9 cellular contexts compared by ENCODE assay signal in the genomic region with DNA sequence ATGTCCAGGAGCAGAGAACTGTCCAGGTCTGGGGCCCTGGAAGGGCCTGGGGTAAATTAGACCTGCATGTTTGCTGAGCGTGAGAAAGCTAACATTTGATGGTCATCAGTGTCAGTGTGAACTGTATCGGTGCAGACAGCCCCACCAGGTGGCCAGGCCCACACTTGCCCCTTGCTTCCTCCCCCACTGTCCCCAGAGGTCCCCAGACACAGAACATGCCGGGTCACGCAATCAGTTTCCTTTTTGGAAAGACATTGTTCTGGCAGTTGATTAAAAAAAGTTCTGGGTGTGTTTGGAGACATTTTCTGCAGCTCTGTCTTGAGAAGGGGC. TPM values are rescaled to one million over a fixed set of nuclear protein-coding genes. Genes with fewer than 3 reads are reported as not detected.
DNase-seq lines count a peak whose midpoint lies in the region; FAIRE-seq and TF ChIP-seq lines count a peak whose summit lies in the region.
"Had no signal": no experiment of that assay in that cellular context is flagged by ENCODE, and none has a peak within 500 bp of the region (broad histone marks: within the 10 kb centered on the region; RNA-seq: fewer than 3 reads in every experiment).

No MANE protein-coding gene starts in this region.

- no peak overlapping the region for H3K27ac ChIP-seq in sigmoid colon

- H3K4me1 ChIP-seq in sigmoid colon, result peaks cover 0 to 32% (median 26%) of the 10 kb centered on the region in 4 donors

- no peak for TF ChIP-seq EP300 in sigmoid colon (IDR thresholded peaks at IDR 0.05)

- no peaks in the 10 kb centered on the region for H3K36me3 ChIP-seq in sigmoid colon

- peak overlapping the region; percentile 55 for H3K4me3 ChIP-seq in NB4 (ENCODE audit: low read depth, low read length)
- no peak overlapping the region for H3K4me3 ChIP-seq in epithelial cell of proximal tubule (ENCODE audit: low read depth, low read length)
- peak overlapping the region in 2 of 4 donors; percentile 61 to 62 for H3K4me3 ChIP-seq in sigmoid colon

- peak; percentile 28 for DNase-seq in activated CD4-positive, CD25-positive, alpha-beta regulatory T cell treated with anti-CD3 and anti-CD28 coated beads, Interleukin-2, amount 50 U/mL, for 72 hours
- DNase-seq in activated CD4-positive, CD25-positive, alpha-beta regulatory T cell (lab: John Stamatoyannopoulos, UW), result no peak
- DNase-seq in NB4 (ENCODE audit: low read depth) (peak; percentile 75), epithelial cell of proximal tubule (ENCODE audit: low read depth) (no peak), sigmoid colon (peak; percentile 58), urothelium cell line (ENCODE audit: low spot score) (no peak), SK-N-DZ (ENCODE audit: low spot score) (no peak), RKO (ENCODE audit: low spot score) (no peak)

- H3K27me3 ChIP-seq in sigmoid colon, result peaks cover 13 to 36% (median 36%) of the 10 kb centered on the region in 3 donors

- TF ChIP-seq CTCF in NB4 (IDR thresholded peaks at IDR 0.05; ENCODE audit: low read depth, low read length) (peak; percentile 44), epithelial cell of proximal tubule (conservative IDR thresholded peaks at IDR 0.05; ENCODE audit: low read depth, low read length) (peak; percentile 31), sigmoid colon (IDR thresholded peaks at IDR 0.05) (no peak)

- no peak for FAIRE-seq in urothelium cell line (lab: Jason Lieb, UNC)
- FAIRE-seq: GM18507 had no signal

- intact Hi-C loops in sigmoid colon (cut with DNase I), result no loop called here

- no peaks in the 10 kb centered on the region for H3K9me3 ChIP-seq in sigmoid colon

- WGBS in sigmoid colon, 2 donors, result 34 to 53% methylated on average over 4 of the region's 4 CpGs

- no peak for TF ChIP-seq POLR2A in NB4 (IDR thresholded peaks at IDR 0.05; ENCODE audit: extremely low read depth, insufficient read length)
- no peak for TF ChIP-seq POLR2A in sigmoid colon (IDR thresholded peaks at IDR 0.05)

RNA-seq across cellular contexts. Expression of gene NKD2, which starts 1.5 kb away (rescaled TPM):
- total RNA-seq in epithelial cell of proximal tubule (not detected in 2 replicates), sigmoid colon (1 to 10 TPM in 3 of 4 donors, under 1 TPM in 1; 0.71 to 4.4 (median 2.0) TPM)
- polyA plus RNA-seq in sigmoid colon, result 1 to 10 TPM in 2 of 3 donors, under 1 TPM in 1; 0.60 to 4.0 (median 1.8) TPM
- polyA plus RNA-seq in SK-N-DZ (2014; cell fraction: cytosol; rRNA removed), result not detected in 2 replicates
- 0.24 and 0.30 TPM in 2 replicates for polyA plus RNA-seq in SK-N-DZ (2014; cell fraction: nucleus; rRNA removed)

Comparison
In these comparisons a context has a peak if more than half of its experiments do, and no peak if none do; other contexts are left out.
1. DNase-seq: peak in activated CD4-positive, CD25-positive, alpha-beta regulatory T cell treated with anti-CD3 and anti-CD28 coated beads, Interleukin-2, amount 50 U/mL, for 72 hours (single experiment), NB4 (single experiment) and sigmoid colon (single experiment); none in activated CD4-positive, CD25-positive, alpha-beta regulatory T cell (0 of 4), epithelial cell of proximal tubule (single experiment), urothelium cell line (single experiment), SK-N-DZ (single experiment) and RKO (single experiment).
2. CTCF ChIP-seq: peak in NB4 (single experiment) and epithelial cell of proximal tubule (single experiment); none in sigmoid colon (0 of 4).